In the genomic region with DNA sequence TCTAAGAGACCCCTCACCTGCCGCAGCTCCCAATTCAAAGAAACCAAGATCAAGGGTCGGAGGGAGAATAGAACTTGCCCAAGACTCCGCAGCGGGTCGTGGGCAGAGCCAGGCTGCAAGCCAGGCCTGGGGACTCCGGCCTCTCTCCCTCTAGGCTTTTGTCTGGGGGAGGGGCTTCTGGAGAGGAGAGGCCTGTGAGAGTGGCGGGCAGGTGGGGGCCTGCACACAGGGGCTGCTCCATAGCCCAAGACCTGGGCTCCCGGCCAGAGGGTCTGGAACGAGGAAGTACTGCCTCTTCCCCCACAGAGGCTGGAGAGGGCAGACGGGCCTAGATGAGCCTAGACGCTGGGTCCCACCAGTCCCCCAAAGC, we compare ENCODE assay signal across 8 cellular contexts. TPM values are rescaled to one million over a fixed set of nuclear protein-coding genes. Genes with fewer than 3 reads are reported as not detected.
DNase-seq lines count a peak whose midpoint lies in the region; ATAC-seq, FAIRE-seq and TF ChIP-seq lines count a peak whose summit lies in the region.

No MANE protein-coding gene starts in this region.

- in situ Hi-C loops in K562 (cut with MboI), result loop anchor here (25.0 kb wide), 1 partner anchor 967 kb away; no protein-coding TSS in a partner anchor

- H3K27me3 Mint-ChIP-seq in mesothelial cell of epicardium (ENCODE audit: low read depth), result no peaks in the 10 kb centered on the region

- no peaks in the 10 kb centered on the region for H3K9me3 ChIP-seq in K562 (replicated peaks; ENCODE audit: control insufficient read depth, insufficient read depth, low read depth, low read length)

- no peaks in the 10 kb centered on the region for H3K79me2 ChIP-seq in K562 (ENCODE audit: control insufficient read depth, insufficient read depth, low read length)

- FAIRE-seq in K562 (lab: Jason Lieb, UNC), result no peak
- FAIRE-seq in D721Med (lab: Jason Lieb, UNC), result no peak

- no peak overlapping the region for H3K4me3 ChIP-seq in K562

- H3K27me3 ChIP-seq in K562 (ENCODE audit: control insufficient read depth in 2 of 2, insufficient read depth in 2 of 2, low read length in 2 of 2), result no peaks in the 10 kb centered on the region

- no peak for TF ChIP-seq EP300 in K562 (IDR thresholded peaks at IDR 0.05; ENCODE audit: low read length)

- TF ChIP-seq RAD21 in K562 (CRISPR knock-in tag; conservative IDR thresholded peaks at IDR 0.05 in 1 of 2, IDR thresholded peaks at IDR 0.05 in 1 of 2), result no peak

- H2AFZ ChIP-seq in K562 (ENCODE audit: low read depth, low read length), result peak overlapping the region; percentile 70

- peak overlapping the region; percentile 44 for H3K4me3 Mint-ChIP-seq in mesothelial cell of epicardium

- 70% methylated on average over 5 of the region's 11 CpGs for WGBS in K562 (ENCODE audit: insufficient coverage, low coverage, missing lambda C conversion rate)

- TF ChIP-seq POLR2A in K562 (conservative IDR thresholded peaks at IDR 0.05), result no peak

- CTCF ChIA-PET in K562 (lab: Yijun Ruan, JAX; ENCODE audit: low intra/inter-chr PET ratio), result no interaction called here

- peak; percentile 7 for ATAC-seq in K562

- no peaks in the 10 kb centered on the region for H4K20me1 ChIP-seq in K562 (replicated peaks; ENCODE audit: control insufficient read depth, insufficient read depth, low read length)

- peak; percentile 21 for DNase-seq in activated naive CD4-positive, alpha-beta T cell treated with Interleukin-2 at 50 U/mL for 16 hours
- DNase-seq in activated naive CD4-positive, alpha-beta T cell treated with anti-CD3 and anti-CD28 coated beads, Interleukin-2, amount 50 U/mL, for 16 hours, result no peak
- DNase-seq in K562 (ENCODE audit: extremely low read depth in 1 of 4, low spot score in 3 of 4) (peak in 1 of 4 experiments; percentile 33), mesothelial cell of epicardium (ENCODE audit: low spot score in 2 of 2, unreplicated experiment in 2 of 2) (peak; percentile 67 to 70), ureter (ENCODE audit: low spot score) (peak; percentile 88), D721Med (ENCODE audit: insufficient read length, low spot score) (no peak), midbrain (lab: John Stamatoyannopoulos, UW) (no peak), HUDEP-2 (lab: John Stamatoyannopoulos, UW; ENCODE audit: unreplicated experiment in 76 of 76) (no peak)

- intact Hi-C loops in K562 (cut with micrococcal nuclease), result no loop called here

- no peak overlapping the region for H3K4me2 ChIP-seq in K562 (ENCODE audit: insufficient read depth, low read length)

- peak overlapping the region; percentile 52 to 72 for H3K9ac ChIP-seq in K562 (ENCODE audit: insufficient read depth in 1 of 2, low read depth in 2 of 2, low read length in 2 of 2)

- H3K36me3 ChIP-seq in K562 (ENCODE audit: control insufficient read depth, insufficient read depth, low read length), result peaks cover 15% of the 10 kb centered on the region; the same call in 2 of the 3 replicates

- H3K9me3 Mint-ChIP-seq in mesothelial cell of epicardium, result no peaks in the 10 kb centered on the region

- peaks cover 30 to 48% of the 10 kb centered on the region in 2 experiments for H3K4me1 ChIP-seq in K562 (replicated peaks in 1 of 2; ENCODE audit: control insufficient read depth in 2 of 2, insufficient read depth in 2 of 2, low read length in 2 of 2)

- POLR2A ChIA-PET in K562 (lab: Yijun Ruan, JAX), result interaction anchor here (1.0 to 1.1 kb wide), 4 partner anchors 8 to 217 kb away, joined by 3 to 5 read pairs (median 3); partner anchors contain the start of gene ST6GALNAC4

- no TSS peak for BruUV-seq in K562 (replicated peaks; lab: Mats Ljungman, UMichigan)

- no peaks in the 10 kb centered on the region for H3K36me3 Mint-ChIP-seq in mesothelial cell of epicardium

- peaks cover 31% of the 10 kb centered on the region for H3K4me1 Mint-ChIP-seq in mesothelial cell of epicardium

- H3K9me1 ChIP-seq in K562 (ENCODE audit: control insufficient read depth, insufficient read depth, low read length), result no peaks in the 10 kb centered on the region

- peak overlapping the region; percentile 77 for H3K27ac ChIP-seq in K562 (ENCODE audit: extremely low read depth, low read depth, low read length)

- no peak for TF ChIP-seq CTCF in K562 (IDR thresholded peaks at IDR 0.05 in 2 of 3, conservative IDR thresholded peaks at IDR 0.05 in 1 of 3; ENCODE audit: insufficient read depth in 2 of 3, low read depth in 1 of 3, low read length in 3 of 3)
- no peak for TF ChIP-seq CTCF in mesothelial cell of epicardium (IDR thresholded peaks at IDR 0.05; ENCODE audit: unreplicated experiment)
- no peak for TF ChIP-seq CTCF in D721Med (IDR thresholded peaks at IDR 0.05; ENCODE audit: insufficient read depth, missing control alignments)

- peak overlapping the region; percentile 95 for H3K27ac Mint-ChIP-seq in mesothelial cell of epicardium

RNA-seq across cellular contexts. Expression of gene ST6GALNAC6, which starts 5.1 kb away (rescaled TPM):
- total RNA-seq in K562 (2011; cell fraction: chromatin; rRNA removed; ENCODE audit: low replicate concordance), result 18.9 and 41.8 TPM in 2 replicates
- 25.3 and 31.9 TPM in 2 replicates for total RNA-seq in K562 (2011; cell fraction: nucleolus; rRNA removed)
- total RNA-seq in K562 (2011; cell fraction: nucleoplasm; rRNA removed), result 19.5 and 22.4 TPM in 2 replicates
- total RNA-seq in K562 (2014; rRNA removed) (13.0 and 16.0 TPM in 2 replicates), K562 (2014; rRNA removed; fragmentation: Illumina TruSeq; extraction: Trizol) (6.4 and 8.2 TPM in 2 replicates), K562 (2015; rRNA removed; fragmentation: Illumina TruSeq; extraction: Trizol) (16.8 and 17.0 TPM in 2 replicates), K562 (2021) (17.3 and 18.7 TPM in 2 replicates), mesothelial cell of epicardium (34.2 to 37.5 TPM (median 36.2 TPM) in 3 replicates), ureter (48.9 TPM)
- polyA plus RNA-seq in K562 (2011; rRNA removed) (23.0 and 23.7 TPM in 2 replicates), K562 (2014; fragmentation: Illumina TruSeq; extraction: Trizol) (14.5 and 15.6 TPM in 2 replicates), K562 (2014; fragmentation: Nextera tagmentation; extraction: Ambion mirVana) (under 1 TPM; 0.13 to 0.20 TPM), K562 (2014; rRNA removed) (16.4 and 19.0 TPM in 2 replicates)
- 30.5 and 46.9 TPM in 2 replicates for polyA plus RNA-seq in K562 (2011; cell fraction: cytosol; rRNA removed)
- polyA plus RNA-seq in K562 (2011; cell fraction: nucleus; rRNA removed), result 51.3 and 78.0 TPM in 2 replicates
- 13.2 and 13.7 TPM in 2 replicates for polyA plus RNA-seq in K562 (2012)
- 5.5 and 6.3 TPM in 2 replicates for polyA minus RNA-seq in K562 (2011; rRNA and poly(A)+ RNA removed)
- polyA minus RNA-seq in K562 (2011; cell fraction: cytosol; rRNA and poly(A)+ RNA removed), result 3.5 and 5.2 TPM in 2 replicates
- 10.4 and 11.2 TPM in 2 replicates for polyA minus RNA-seq in K562 (2011; cell fraction: nucleus; rRNA and poly(A)+ RNA removed)

RNA-seq across cellular contexts. Expression of gene ST6GALNAC4, which starts 12.3 kb away (rescaled TPM):
- total RNA-seq in K562 (2011; cell fraction: chromatin; rRNA removed; ENCODE audit: low replicate concordance), result 24.9 and 89.8 TPM in 2 replicates
- total RNA-seq in K562 (2011; cell fraction: nucleolus; rRNA removed), result 90.4 and 100 TPM in 2 replicates
- 52.6 and 55.0 TPM in 2 replicates for total RNA-seq in K562 (2011; cell fraction: nucleoplasm; rRNA removed)
- total RNA-seq in K562 (2014; rRNA removed), result 25.5 and 47.2 TPM in 2 replicates
- 2.8 and 6.6 TPM in 2 replicates for total RNA-seq in K562 (2014; rRNA removed; fragmentation: Illumina TruSeq; extraction: Trizol)
- total RNA-seq in K562 (2015; rRNA removed; fragmentation: Illumina TruSeq; extraction: Trizol), result 17.2 and 19.0 TPM in 2 replicates
- 43.1 and 47.1 TPM in 2 replicates for total RNA-seq in K562 (2021)
- 14.0 and 19.4 TPM in 2 replicates for polyA plus RNA-seq in K562 (2011; rRNA removed)
- polyA plus RNA-seq in K562 (2011; cell fraction: cytosol; rRNA removed), result 30.0 and 73.0 TPM in 2 replicates
- 34.4 and 63.8 TPM in 2 replicates for polyA plus RNA-seq in K562 (2011; cell fraction: nucleus; rRNA removed)
- 26.5 and 52.2 TPM in 2 replicates for polyA plus RNA-seq in K562 (2012)
- polyA plus RNA-seq in K562 (2014; fragmentation: Illumina TruSeq; extraction: Trizol), result 15.4 and 34.0 TPM in 2 replicates
- polyA plus RNA-seq in K562 (2014; fragmentation: Nextera tagmentation; extraction: Ambion mirVana), result 1 to 10 TPM; 2.6 to 3.4 TPM
- 26.0 and 42.6 TPM in 2 replicates for polyA plus RNA-seq in K562 (2014; rRNA removed)
- polyA minus RNA-seq in K562 (2011; rRNA and poly(A)+ RNA removed), result 7.5 and 10.6 TPM in 2 replicates
- 30.9 and 50.2 TPM in 2 replicates for polyA minus RNA-seq in K562 (2011; cell fraction: cytosol; rRNA and poly(A)+ RNA removed)
- 24.7 and 25.8 TPM in 2 replicates for polyA minus RNA-seq in K562 (2011; cell fraction: nucleus; rRNA and poly(A)+ RNA removed)
- 14.5 to 16.1 TPM (median 15.8 TPM) in 3 replicates for total RNA-seq in mesothelial cell of epicardium
- total RNA-seq in ureter, result 25.8 TPM

RNA-seq across cellular contexts. Expression of gene PIP5KL1, which starts 26.1 kb away (rescaled TPM):
- total RNA-seq in K562 (2011; cell fraction: chromatin; rRNA removed; ENCODE audit: low replicate concordance), result 4.2 and 9.4 TPM in 2 replicates
- 7.7 and 10.1 TPM in 2 replicates for total RNA-seq in K562 (2011; cell fraction: nucleolus; rRNA removed)
- total RNA-seq in K562 (2011; cell fraction: nucleoplasm; rRNA removed), result 4.3 and 4.5 TPM in 2 replicates
- total RNA-seq in K562 (2014; rRNA removed), result 2.5 and 3.1 TPM in 2 replicates
- total RNA-seq in K562 (2014; rRNA removed; fragmentation: Illumina TruSeq; extraction: Trizol), result 0.80 and 1.2 TPM in 2 replicates
- 0.58 and 1.3 TPM in 2 replicates for total RNA-seq in K562 (2015; rRNA removed; fragmentation: Illumina TruSeq; extraction: Trizol)
- total RNA-seq in K562 (2021), result 3.0 and 3.7 TPM in 2 replicates
- polyA plus RNA-seq in K562 (2011; rRNA removed), result 1.2 and 1.6 TPM in 2 replicates
- 1.8 and 2.2 TPM in 2 replicates for polyA plus RNA-seq in K562 (2011; cell fraction: cytosol; rRNA removed)
- polyA plus RNA-seq in K562 (2011; cell fraction: nucleus; rRNA removed), result 12.7 and 14.3 TPM in 2 replicates
- 1.7 and 5.0 TPM in 2 replicates for polyA plus RNA-seq in K562 (2012)
- 0.82 and 1.2 TPM in 2 replicates for polyA plus RNA-seq in K562 (2014; fragmentation: Illumina TruSeq; extraction: Trizol)
- polyA plus RNA-seq in K562 (2014; fragmentation: Nextera tagmentation; extraction: Ambion mirVana), result under 1 TPM; 0.18 to 0.41 TPM
- 4.3 and 4.8 TPM in 2 replicates for polyA plus RNA-seq in K562 (2014; rRNA removed)
- polyA minus RNA-seq in K562 (2011; rRNA and poly(A)+ RNA removed), result 0.75 TPM in 1 of 2 replicates, not detected in the other
- 3.0 TPM in 1 of 2 replicates, not detected in the other for polyA minus RNA-seq in K562 (2011; cell fraction: cytosol; rRNA and poly(A)+ RNA removed)
- polyA minus RNA-seq in K562 (2011; cell fraction: nucleus; rRNA and poly(A)+ RNA removed), result 2.6 TPM in 2 replicates
- 7.6 to 9.0 TPM (median 8.2 TPM) in 3 replicates for total RNA-seq in mesothelial cell of epicardium
- total RNA-seq in ureter, result 3.3 TPM

RNA-seq across cellular contexts. Expression of gene AK1, which starts 27.0 kb away (rescaled TPM):
- total RNA-seq in K562 (2011; cell fraction: chromatin; rRNA removed; ENCODE audit: low replicate concordance), result 1.9 and 7.3 TPM in 2 replicates
- 7.1 and 11.2 TPM in 2 replicates for total RNA-seq in K562 (2011; cell fraction: nucleolus; rRNA removed)
- total RNA-seq in K562 (2011; cell fraction: nucleoplasm; rRNA removed), result 3.7 and 5.5 TPM in 2 replicates
- 33.2 and 56.5 TPM in 2 replicates for total RNA-seq in K562 (2014; rRNA removed)
- total RNA-seq in K562 (2014; rRNA removed; fragmentation: Illumina TruSeq; extraction: Trizol), result 15.1 and 22.6 TPM in 2 replicates
- total RNA-seq in K562 (2015; rRNA removed; fragmentation: Illumina TruSeq; extraction: Trizol), result 38.7 and 39.0 TPM in 2 replicates
- 67.6 and 71.8 TPM in 2 replicates for total RNA-seq in K562 (2021)
- 37.2 and 44.6 TPM in 2 replicates for polyA plus RNA-seq in K562 (2011; rRNA removed)
- 48.4 and 109 TPM in 2 replicates for polyA plus RNA-seq in K562 (2011; cell fraction: cytosol; rRNA removed)
- 29.2 and 57.2 TPM in 2 replicates for polyA plus RNA-seq in K562 (2011; cell fraction: nucleus; rRNA removed)
- 69.4 and 83.0 TPM in 2 replicates for polyA plus RNA-seq in K562 (2012)
- 68.8 and 76.7 TPM in 2 replicates for polyA plus RNA-seq in K562 (2014; fragmentation: Illumina TruSeq; extraction: Trizol)
- polyA plus RNA-seq in K562 (2014; fragmentation: Nextera tagmentation; extraction: Ambion mirVana), result 10 to 100 TPM; 10.1 to 38.9 TPM
- polyA plus RNA-seq in K562 (2014; rRNA removed), result 58.1 and 73.2 TPM in 2 replicates
- 10.3 and 14.5 TPM in 2 replicates for polyA minus RNA-seq in K562 (2011; rRNA and poly(A)+ RNA removed)
- polyA minus RNA-seq in K562 (2011; cell fraction: cytosol; rRNA and poly(A)+ RNA removed), result 11.4 and 13.5 TPM in 2 replicates
- polyA minus RNA-seq in K562 (2011; cell fraction: nucleus; rRNA and poly(A)+ RNA removed), result 1.2 and 2.1 TPM in 2 replicates
- total RNA-seq in mesothelial cell of epicardium, result 34.4 to 39.4 TPM (median 38.5 TPM) in 3 replicates
- 48.6 TPM for total RNA-seq in ureter

RNA-seq across cellular contexts. Expression of gene DPM2, which starts 33.2 kb away (rescaled TPM):
- total RNA-seq in K562 (2011; cell fraction: chromatin; rRNA removed; ENCODE audit: low replicate concordance), result 99.6 and 215 TPM in 2 replicates
- 168 and 199 TPM in 2 replicates for total RNA-seq in K562 (2011; cell fraction: nucleolus; rRNA removed)
- total RNA-seq in K562 (2011; cell fraction: nucleoplasm; rRNA removed), result 195 and 215 TPM in 2 replicates
- total RNA-seq in K562 (2014; rRNA removed) (56.6 and 88.7 TPM in 2 replicates), K562 (2014; rRNA removed; fragmentation: Illumina TruSeq; extraction: Trizol) (48.1 and 53.8 TPM in 2 replicates), K562 (2015; rRNA removed; fragmentation: Illumina TruSeq; extraction: Trizol) (71.1 and 73.4 TPM in 2 replicates), K562 (2021) (95.3 and 102 TPM in 2 replicates), mesothelial cell of epicardium (36.8 to 37.5 TPM (median 36.9 TPM) in 3 replicates), ureter (41.1 TPM)
- polyA plus RNA-seq in K562 (2011; rRNA removed) (93.8 and 101 TPM in 2 replicates), K562 (2014; fragmentation: Illumina TruSeq; extraction: Trizol) (126 and 142 TPM in 2 replicates), K562 (2014; fragmentation: Nextera tagmentation; extraction: Ambion mirVana) (10 to 100 TPM; 43.5 to 69.3 TPM), K562 (2014; rRNA removed) (104 and 107 TPM in 2 replicates)
- polyA plus RNA-seq in K562 (2011; cell fraction: cytosol; rRNA removed), result 131 and 200 TPM in 2 replicates
- polyA plus RNA-seq in K562 (2011; cell fraction: nucleus; rRNA removed), result 142 and 205 TPM in 2 replicates
- polyA plus RNA-seq in K562 (2012), result 83.9 and 86.2 TPM in 2 replicates
- polyA minus RNA-seq in K562 (2011; rRNA and poly(A)+ RNA removed), result 54.4 and 75.4 TPM in 2 replicates
- 56.3 and 59.9 TPM in 2 replicates for polyA minus RNA-seq in K562 (2011; cell fraction: cytosol; rRNA and poly(A)+ RNA removed)
- 64.1 and 85.1 TPM in 2 replicates for polyA minus RNA-seq in K562 (2011; cell fraction: nucleus; rRNA and poly(A)+ RNA removed)

Comparison
In these comparisons a context has a peak if more than half of its experiments do, and no peak if none do; other contexts are left out.
1. DNase-seq: peak in activated naive CD4-positive, alpha-beta T cell treated with Interleukin-2 at 50 U/mL for 16 hours (single experiment), mesothelial cell of epicardium (2 of 2) and ureter (single experiment); none in activated naive CD4-positive, alpha-beta T cell treated with anti-CD3 and anti-CD28 coated beads, Interleukin-2, amount 50 U/mL, for 16 hours (single experiment), D721Med (single experiment), midbrain (single experiment) and HUDEP-2 (0 of 76).